In genomic region chr3:138118863-138119766, GRCh38 we compare ENCODE assay signal across 8 cellular contexts. TPM values are rescaled to one million over a fixed set of nuclear protein-coding genes. Genes with fewer than 3 reads are reported as not detected.
DNase-seq lines count a peak whose midpoint lies in the region; ATAC-seq and TF ChIP-seq lines count a peak whose summit lies in the region.

No MANE protein-coding gene starts in this region.

- H3K4me1 Mint-ChIP-seq in CD14-positive monocyte (peaks cover 22% of the 10 kb centered on the region), memory B cell (peaks cover 10% of the 10 kb centered on the region)

- ATAC-seq in GM19351 (IDR thresholded peaks at IDR 0.05; ENCODE audit: unreplicated experiment) (peak; percentile 76), HG03469 (IDR thresholded peaks at IDR 0.05; ENCODE audit: unreplicated experiment) (peak; percentile 77), memory B cell (ENCODE audit: low read depth) (peak; percentile 65)

- H3K4me3 Mint-ChIP-seq in CD14-positive monocyte (peak overlapping the region in 1 of 2 donors; percentile 31), memory B cell (no peak overlapping the region)

- H3K27ac Mint-ChIP-seq in CD14-positive monocyte = peak overlapping the region in 2 of 7 donors; percentile 56 to 58
- no peak overlapping the region for H3K27ac Mint-ChIP-seq in memory B cell

- DNase-seq in CD14-positive monocyte (ENCODE audit: low spot score) = no peak
- peak; percentile 34 for DNase-seq in NCI-H524 treated with DMSO at 0.1 percent for 48 hours (lab: John Stamatoyannopoulos, UW)
- peak; percentile 33 to 43 for DNase-seq in activated CD4-positive, alpha-beta T cell treated with anti-CD3 and anti-CD28 coated beads, Interleukin-2, amount 50 U/mL, for 4 hours
- DNase-seq in ecto neural progenitor cell (ENCODE audit: low spot score) = peak; percentile 81
- DNase-seq in memory B cell (ENCODE audit: low spot score in 2 of 2) = peak; percentile 25 to 39
- peak; percentile 25 to 39 for DNase-seq in stimulated activated CD8-positive, alpha-beta memory T cell treated with anti-CD3 and anti-CD28 coated beads, Interleukin-7, amount 100 ng/mL, for 48 hours (ENCODE audit: extremely low read depth in 1 of 2, low read depth in 1 of 2)

- TF ChIP-seq CTCF in CD14-positive monocyte (IDR thresholded peaks at IDR 0.05) = peak; percentile 84

- H3K9me3 Mint-ChIP-seq in CD14-positive monocyte (peaks cover 0 to 3% (median 2%) of the 10 kb centered on the region in 7 donors), memory B cell (peaks cover 3% of the 10 kb centered on the region)

- H3K27me3 Mint-ChIP-seq in CD14-positive monocyte (ENCODE audit: low read depth in 3 of 3) (peaks cover 0 to 1% (median 1%) of the 10 kb centered on the region in 3 donors), memory B cell (peaks cover 13% of the 10 kb centered on the region)

- intact Hi-C loops in CD14-positive monocyte (cut with micrococcal nuclease) = loop anchor here in 1 of 2 donors (5.0 kb wide), 1 partner anchor 52 kb away; no protein-coding TSS in a partner anchor

- H3K36me3 Mint-ChIP-seq in CD14-positive monocyte (peaks cover 0 to 5% of the 10 kb centered on the region in 2 donors), memory B cell (peaks cover 1% of the 10 kb centered on the region)

RNA-seq across cellular contexts. Expression of gene DZIP1L, which starts 3.7 kb away (rescaled TPM):
- polyA plus RNA-seq in CD14-positive monocyte = under 1 TPM; 0.50 to 0.52 TPM

RNA-seq across cellular contexts. Expression of gene A4GNT, which starts 13.1 kb away (rescaled TPM):
- polyA plus RNA-seq in CD14-positive monocyte = not detected

RNA-seq across cellular contexts. Expression of gene DBR1, which starts 55.6 kb away (rescaled TPM):
- 1 to 10 TPM; 4.8 to 7.5 TPM for polyA plus RNA-seq in CD14-positive monocyte
